ENCODE assay signal across 8 cellular contexts in the genomic region with DNA sequence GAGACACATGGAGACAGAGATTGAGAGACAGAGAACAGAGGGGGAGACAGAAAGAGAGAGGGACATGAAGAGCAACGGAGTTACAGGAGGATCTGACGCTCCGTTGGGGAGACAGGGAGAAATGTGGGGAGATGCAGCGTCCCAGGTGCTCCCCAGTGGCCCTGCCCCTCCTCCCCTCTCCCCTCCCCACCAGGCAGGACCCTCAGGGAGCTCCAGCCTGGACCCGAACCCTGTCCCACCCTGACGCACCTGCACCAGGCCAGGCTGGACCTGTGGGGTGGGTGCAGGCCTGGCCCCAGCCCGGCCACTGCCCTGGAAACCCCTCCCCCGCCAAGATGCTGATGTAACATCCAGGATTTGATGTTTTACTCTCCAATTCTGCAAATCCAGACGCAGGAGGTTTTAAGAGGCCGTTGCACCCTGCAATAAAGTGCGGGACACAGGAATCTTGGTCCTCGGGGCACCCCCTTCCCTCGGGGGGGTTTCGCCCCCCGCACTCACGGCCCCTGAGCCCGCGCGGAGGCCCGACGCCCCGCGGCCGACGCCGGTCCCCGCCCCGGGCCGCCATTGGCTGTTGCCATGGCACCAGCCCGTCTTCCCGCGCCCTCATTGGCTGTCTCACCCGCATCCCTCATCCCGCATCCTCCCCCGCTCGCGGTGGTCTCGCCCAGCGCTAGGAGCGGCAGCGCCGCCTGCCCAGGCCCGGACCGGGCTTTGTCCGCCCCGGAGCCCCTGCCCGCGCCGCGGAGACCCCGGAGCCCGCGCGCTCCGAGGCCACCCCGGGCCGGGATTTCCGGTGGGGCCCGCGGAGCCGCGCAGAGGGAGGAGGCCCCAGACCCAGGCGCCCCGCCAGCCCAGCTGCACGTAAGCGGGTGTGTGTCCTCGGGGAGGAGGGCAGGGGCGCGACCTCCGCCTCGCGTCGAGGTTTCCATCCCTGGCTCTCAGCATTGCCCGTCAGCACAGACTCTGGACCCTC. TPM values are rescaled to one million over a fixed set of nuclear protein-coding genes. Genes with fewer than 3 reads are reported as not detected.
A peak's percentile ranks its signal among the peaks of the same experiment; 100 is the strongest.
DNase-seq lines count a peak whose midpoint lies in the region; ATAC-seq and TF ChIP-seq lines count a peak whose summit lies in the region.

A gene with protein sequence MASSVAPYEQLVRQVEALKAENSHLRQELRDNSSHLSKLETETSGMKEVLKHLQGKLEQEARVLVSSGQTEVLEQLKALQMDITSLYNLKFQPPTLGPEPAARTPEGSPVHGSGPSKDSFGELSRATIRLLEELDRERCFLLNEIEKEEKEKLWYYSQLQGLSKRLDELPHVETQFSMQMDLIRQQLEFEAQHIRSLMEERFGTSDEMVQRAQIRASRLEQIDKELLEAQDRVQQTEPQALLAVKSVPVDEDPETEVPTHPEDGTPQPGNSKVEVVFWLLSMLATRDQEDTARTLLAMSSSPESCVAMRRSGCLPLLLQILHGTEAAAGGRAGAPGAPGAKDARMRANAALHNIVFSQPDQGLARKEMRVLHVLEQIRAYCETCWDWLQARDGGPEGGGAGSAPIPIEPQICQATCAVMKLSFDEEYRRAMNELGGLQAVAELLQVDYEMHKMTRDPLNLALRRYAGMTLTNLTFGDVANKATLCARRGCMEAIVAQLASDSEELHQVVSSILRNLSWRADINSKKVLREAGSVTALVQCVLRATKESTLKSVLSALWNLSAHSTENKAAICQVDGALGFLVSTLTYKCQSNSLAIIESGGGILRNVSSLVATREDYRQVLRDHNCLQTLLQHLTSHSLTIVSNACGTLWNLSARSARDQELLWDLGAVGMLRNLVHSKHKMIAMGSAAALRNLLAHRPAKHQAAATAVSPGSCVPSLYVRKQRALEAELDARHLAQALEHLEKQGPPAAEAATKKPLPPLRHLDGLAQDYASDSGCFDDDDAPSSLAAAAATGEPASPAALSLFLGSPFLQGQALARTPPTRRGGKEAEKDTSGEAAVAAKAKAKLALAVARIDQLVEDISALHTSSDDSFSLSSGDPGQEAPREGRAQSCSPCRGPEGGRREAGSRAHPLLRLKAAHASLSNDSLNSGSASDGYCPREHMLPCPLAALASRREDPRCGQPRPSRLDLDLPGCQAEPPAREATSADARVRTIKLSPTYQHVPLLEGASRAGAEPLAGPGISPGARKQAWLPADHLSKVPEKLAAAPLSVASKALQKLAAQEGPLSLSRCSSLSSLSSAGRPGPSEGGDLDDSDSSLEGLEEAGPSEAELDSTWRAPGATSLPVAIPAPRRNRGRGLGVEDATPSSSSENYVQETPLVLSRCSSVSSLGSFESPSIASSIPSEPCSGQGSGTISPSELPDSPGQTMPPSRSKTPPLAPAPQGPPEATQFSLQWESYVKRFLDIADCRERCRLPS (N-terminal part only) (plus strand): TSS at position 655 of the 976 bp plus-strand sequence. CDS start 2,881 bp downstream, outside the sequence.

- H2AFZ ChIP-seq in ACC112 (ENCODE audit: low read length, unreplicated experiment) = no peak within 1 kb of the TSS

- peaks cover 7 to 36% (median 17%) of the 10 kb centered on the region in 3 donors for H3K4me1 Mint-ChIP-seq in T-cell

- in situ Hi-C loops in G401 (cut with HindIII; ENCODE audit: low sequenced_read_pairs) = no loop called here
- in situ Hi-C loops in brain microvascular endothelial cell (cut with HindIII; ENCODE audit: low pct_ligation_motif_present, low sequenced_read_pairs) = no loop called here

- H3K36me3 ChIP-seq in ACC112 (ENCODE audit: insufficient read depth, low read length) = no peaks in the 10 kb centered on the region
- H3K36me3 ChIP-seq in iPS DF 6.9 (ENCODE audit: control insufficient read depth, insufficient read depth, low read length) = no peaks in the 10 kb centered on the region
- H3K36me3 ChIP-seq in brain microvascular endothelial cell (replicated peaks) = no peaks in the 10 kb centered on the region

- WGBS in iPS DF 6.9 (ENCODE audit: insufficient coverage, insufficient read length) = no CpG with 5 or more reads among the region's 74 CpGs

- H3K4me1 ChIP-seq in ACC112 (ENCODE audit: control insufficient read depth, insufficient read depth, low read length, unreplicated experiment) (peaks cover 7% of the 10 kb centered on the region), iPS DF 6.9 (ENCODE audit: control insufficient read depth, insufficient read depth, low read length) (peaks cover 14% of the 10 kb centered on the region)

- H3K4me3 ChIP-seq in ACC112 (ENCODE audit: low read depth, low read length) = 0 out of 2 replicates have a peak within 1 kb of the TSS, but pooled peaks have one; percentile 12
- peak within 1 kb of the TSS; percentile 7; the same call in 1 of the 2 replicates for H3K4me3 ChIP-seq in iPS DF 6.9 (ENCODE audit: low read length)
- no peak within 1 kb of the TSS for H3K4me3 ChIP-seq in brain microvascular endothelial cell (ENCODE audit: low read depth, low read length)

- H3K27ac ChIP-seq in ACC112 (ENCODE audit: low read depth, low read length) = no peak within 1 kb of the TSS
- H3K27ac ChIP-seq in iPS DF 6.9 (ENCODE audit: low read length) = no peak within 1 kb of the TSS
- H3K27ac ChIP-seq in brain microvascular endothelial cell = no peak within 1 kb of the TSS

- H3K27me3 ChIP-seq in ACC112 (ENCODE audit: insufficient read depth, low read length) (peaks cover 55% of the 10 kb centered on the region), iPS DF 6.9 (ENCODE audit: control insufficient read depth, insufficient read depth, low read length) (peaks cover 24% of the 10 kb centered on the region; the same call in 1 of the 2 replicates), brain microvascular endothelial cell (replicated peaks) (peaks cover 67% of the 10 kb centered on the region)

- H3K27me3 Mint-ChIP-seq in T-cell = peaks cover 37 to 62% of the 10 kb centered on the region in 2 donors

- peak within 1 kb of the TSS in 1 of 2 donors; percentile 79 for H3K27ac Mint-ChIP-seq in T-cell

- DNase-seq in G401 (ENCODE audit: low spot score) (peak; percentile 91), T-cell (peak in 6 of 34 experiments; percentile 22 to 43 (median 30)), iPS DF 6.9 (ENCODE audit: low read depth, low spot score) (no peak), 8988T (no peak), brain microvascular endothelial cell (no peak)

- peak within 1 kb of the TSS in 2 of 3 donors; percentile 28 to 46 for H3K4me3 Mint-ChIP-seq in T-cell

- POLR2A ChIA-PET in T-cell (lab: Charles Lee) = interaction anchor here in 1 of 2 donors (0.5 kb wide), 1 partner anchor 74 kb away, joined by 4 read pairs; the partner anchor contains the start of gene PLK5

- H3K36me3 Mint-ChIP-seq in T-cell = no peaks in the 10 kb centered on the region

- H3K79me2 ChIP-seq in ACC112 (ENCODE audit: control insufficient read depth, insufficient read depth, low read length, unreplicated experiment) = no peaks in the 10 kb centered on the region

- CTCF ChIA-PET in T-cell (lab: Charles Lee) = interaction anchor here in 1 of 2 donors (0.6 kb wide), 1 partner anchor 48 kb away, joined by 3 read pairs; no protein-coding TSS in a partner anchor

- H3K9me3 Mint-ChIP-seq in T-cell = no peaks in the 10 kb centered on the region

- peak in 2 of 4 experiments; percentile 11 to 33 for ATAC-seq in T-cell (replicated peaks in 1 of 4)
- ATAC-seq in HG02938 (IDR thresholded peaks at IDR 0.05; ENCODE audit: unreplicated experiment) = no peak
- no peak for ATAC-seq in HG03457 (IDR thresholded peaks at IDR 0.05; ENCODE audit: unreplicated experiment)

- no peaks in the 10 kb centered on the region for H3K9me3 ChIP-seq in iPS DF 6.9 (ENCODE audit: control insufficient read depth, insufficient read depth, low read length)

- TF ChIP-seq CTCF in brain microvascular endothelial cell (IDR thresholded peaks at IDR 0.05; ENCODE audit: low read depth, low read length, missing control alignments) = no peak

RNA-seq across cellular contexts. Expression of the gene that starts here (rescaled TPM):
- 13.4 and 15.4 TPM in 2 replicates for total RNA-seq in G401 (2014; rRNA removed; shearing (Covaris generic))
- total RNA-seq in T-cell = under 1 TPM; 0.08 to 0.29 (median 0.13) TPM

Comparison
In these comparisons a context has a peak if more than half of its experiments do, and no peak if none do; other contexts are left out.
1. RNA of the gene that starts here (total RNA-seq): 13.4 to 15.4 TPM in G401; 0.08 to 0.29 TPM in T-cell; every median in the first group is over 10 times any median in the second.